15 cellular contexts compared by ENCODE assay signal in genomic region chr11:47155914-47156313, GRCh38. TPM values are rescaled to one million over a fixed set of nuclear protein-coding genes. Genes with fewer than 3 reads are reported as not detected.
DNase-seq lines count a peak whose midpoint lies in the region; ATAC-seq and TF ChIP-seq lines count a peak whose summit lies in the region.
"Had no signal": no experiment of that assay in that cellular context is flagged by ENCODE, and none has a peak within 500 bp of the region (broad histone marks: within the 10 kb centered on the region; RNA-seq: fewer than 3 reads in every experiment).

No MANE protein-coding gene starts in this region.

- H3K4me3 Mint-ChIP-seq in naive thymus-derived CD8-positive, alpha-beta T cell: peak overlapping the region in 8 of 10 donors; percentile 29 to 99 (median 86)

- H3K4me1 ChIP-seq in BLaER1: peaks cover 60% of the 10 kb centered on the region
- peaks cover 27% of the 10 kb centered on the region for H3K4me1 ChIP-seq in DND-41 (ENCODE audit: insufficient read depth, low read length)
- peaks cover 4% of the 10 kb centered on the region for H3K4me1 ChIP-seq in SJCRH30
- peaks cover 0 to 16% (median 15%) of the 10 kb centered on the region in 4 donors for H3K4me1 ChIP-seq in esophagus muscularis mucosa

- no peaks in the 10 kb centered on the region for H3K79me2 ChIP-seq in DND-41 (ENCODE audit: insufficient read depth, low read length)

- TF ChIP-seq EP300 in esophagus muscularis mucosa (IDR thresholded peaks at IDR 0.05): no peak

- peaks cover 0 to 5% (median 0%) of the 10 kb centered on the region in 3 donors for H3K36me3 Mint-ChIP-seq in naive thymus-derived CD8-positive, alpha-beta T cell

- WGBS in esophagus muscularis mucosa: 90% methylated on average over 4 of the region's 4 CpGs

- peaks cover 49% of the 10 kb centered on the region for H4K20me1 ChIP-seq in BLaER1
- H4K20me1 ChIP-seq in DND-41 (ENCODE audit: insufficient read depth, low read length): peaks cover 5% of the 10 kb centered on the region

- peaks cover 26 to 55% (median 42%) of the 10 kb centered on the region in 4 donors for H3K4me1 Mint-ChIP-seq in naive thymus-derived CD8-positive, alpha-beta T cell

- H3K27ac ChIP-seq in BLaER1 (no peak overlapping the region), DND-41 (ENCODE audit: low read length) (peak overlapping the region; percentile 68), angular gyrus (ENCODE audit: low read depth, low read length) (peak overlapping the region; percentile 7), SJCRH30 (no peak overlapping the region), esophagus muscularis mucosa (replicated peaks in 1 of 4) (no peak overlapping the region)
- H3K27ac ChIP-seq: SK-N-MC had no signal

- H3K4me2 ChIP-seq in BLaER1 (peak overlapping the region; percentile 75), DND-41 (ENCODE audit: insufficient read depth, low read length) (0 out of 2 replicates have a peak overlapping the region, but pooled peaks have one; percentile 54)

- no peaks in the 10 kb centered on the region for H3K27me3 Mint-ChIP-seq in naive thymus-derived CD8-positive, alpha-beta T cell
- H3K27me3 Mint-ChIP-seq: CD8-positive, alpha-beta memory T cell had no signal

- no peaks in the 10 kb centered on the region for H3K27me3 ChIP-seq in BLaER1
- no peaks in the 10 kb centered on the region for H3K27me3 ChIP-seq in DND-41 (ENCODE audit: insufficient read depth, low read length, poor library complexity)
- H3K27me3 ChIP-seq in SJCRH30: no peaks in the 10 kb centered on the region
- no peaks in the 10 kb centered on the region for H3K27me3 ChIP-seq in esophagus muscularis mucosa

- TF ChIP-seq CTCF in DND-41 (IDR thresholded peaks at IDR 0.05; ENCODE audit: borderline replicate concordance, extremely low read depth, low read length, poor library complexity, severe bottlenecking): no peak
- TF ChIP-seq CTCF in esophagus muscularis mucosa (IDR thresholded peaks at IDR 0.05): no peak

- TF ChIP-seq POLR2A in esophagus muscularis mucosa (IDR thresholded peaks at IDR 0.05; ENCODE audit: low read depth): no peak

- POLR2A ChIA-PET in naive thymus-derived CD8-positive, alpha-beta T cell (lab: Charles Lee): interaction anchor here (0.5 to 3.8 kb wide), 8 partner anchors 12 to 678 kb away, joined by 3 to 21 read pairs (median 4); partner anchors contain the start of genes ACP2, ARFGAP2, CSTPP1 and DDB2

- H3K9me3 ChIP-seq in BLaER1 (no peaks in the 10 kb centered on the region), DND-41 (ENCODE audit: insufficient read depth, low read length, severe bottlenecking) (no peaks in the 10 kb centered on the region), SJCRH30 (replicated peaks) (no peaks in the 10 kb centered on the region), esophagus muscularis mucosa (no peaks in the 10 kb centered on the region)

- DNase-seq in DND-41: no peak
- no peak for DNase-seq in naive thymus-derived CD8-positive, alpha-beta T cell
- no peak for DNase-seq in SJCRH30
- no peak for DNase-seq in activated T-cell treated with anti-CD3 and anti-CD28 coated beads, Interleukin-2, amount 50 U/mL, for 48 hours
- no peak for DNase-seq in esophagus muscularis mucosa (ENCODE audit: extremely low spot score)
- DNase-seq: DMS79, GOT3, NCI-H2081 treated with DMSO at 0.1 percent for 48 hours, NCI-H510A, NCI-H774 had no signal

- H3K36me3 ChIP-seq in BLaER1: peaks cover 47% of the 10 kb centered on the region
- H3K36me3 ChIP-seq in DND-41 (ENCODE audit: insufficient read depth, low read length): peaks cover 32% of the 10 kb centered on the region
- no peaks in the 10 kb centered on the region for H3K36me3 ChIP-seq in SJCRH30
- peaks cover 0 to 51% (median 16%) of the 10 kb centered on the region in 4 donors for H3K36me3 ChIP-seq in esophagus muscularis mucosa

- H2AFZ ChIP-seq in DND-41 (ENCODE audit: low read depth, low read length): no peak overlapping the region

- no peak for ATAC-seq in DND-41 (ENCODE audit: insufficient read depth, low read depth)
- ATAC-seq in naive thymus-derived CD8-positive, alpha-beta T cell: no peak
- ATAC-seq: GM12878 had no signal

- H3K9me3 Mint-ChIP-seq in naive thymus-derived CD8-positive, alpha-beta T cell: no peaks in the 10 kb centered on the region
- H3K9me3 Mint-ChIP-seq: CD8-positive, alpha-beta memory T cell had no signal

- H3K9ac ChIP-seq in BLaER1: peak overlapping the region; percentile 9; the same call in 1 of the 2 replicates
- 0 out of 2 replicates have a peak overlapping the region, but pooled peaks have one; percentile 19 for H3K9ac ChIP-seq in DND-41 (ENCODE audit: low read depth, low read length)

- intact Hi-C loops in esophagus muscularis mucosa (cut with DNase I): no loop called here

- peak overlapping the region; percentile 93 to 99 (median 96) for H3K27ac Mint-ChIP-seq in naive thymus-derived CD8-positive, alpha-beta T cell

- H3K4me3 ChIP-seq in BLaER1: no peak overlapping the region
- no peak overlapping the region for H3K4me3 ChIP-seq in DND-41 (ENCODE audit: low read depth in 1 of 2, low read length in 2 of 2)
- no peak overlapping the region for H3K4me3 ChIP-seq in SJCRH30
- no peak overlapping the region for H3K4me3 ChIP-seq in esophagus muscularis mucosa
- H3K4me3 ChIP-seq: GM12878, SK-N-MC had no signal

RNA-seq across cellular contexts. Expression of gene ARFGAP2, which starts 20.8 kb away (rescaled TPM):
- 100 to 1,000 TPM; 166 to 172 TPM for total RNA-seq in naive thymus-derived CD8-positive, alpha-beta T cell
- polyA plus RNA-seq in naive thymus-derived CD8-positive, alpha-beta T cell: 100 to 1,000 TPM in 2 of 3 donors, 10 to 100 TPM in 1; 97.8 to 111 (median 108) TPM
- total RNA-seq in SJCRH30 (2014; rRNA removed; shearing (Covaris generic)): 51.1 and 51.5 TPM in 2 replicates
- total RNA-seq in esophagus muscularis mucosa: 100 to 1,000 TPM in 3 of 4 donors, 10 to 100 TPM in 1; 92.5 to 141 (median 120) TPM

RNA-seq across cellular contexts. Expression of gene PACSIN3, which starts 30.3 kb away (rescaled TPM):
- under 1 TPM in 1 of 2 experiments, not detected in 1; 0.80 TPM for total RNA-seq in naive thymus-derived CD8-positive, alpha-beta T cell
- under 1 TPM in 1 of 3 donors, not detected in 2; 0.25 TPM for polyA plus RNA-seq in naive thymus-derived CD8-positive, alpha-beta T cell
- total RNA-seq in SJCRH30 (2014; rRNA removed; shearing (Covaris generic)): 26.7 and 29.0 TPM in 2 replicates
- 10 to 100 TPM; 43.6 to 89.9 (median 56.0) TPM for total RNA-seq in esophagus muscularis mucosa
- polyA plus RNA-seq: CD8-positive, alpha-beta memory T cell had no signal

RNA-seq across cellular contexts. Expression of gene DDB2, which starts 58.9 kb away (rescaled TPM):
- 100 to 1,000 TPM in 1 of 2 experiments, 10 to 100 TPM in 1; 98.9 to 101 TPM for total RNA-seq in naive thymus-derived CD8-positive, alpha-beta T cell
- 10 to 100 TPM; 20.7 to 25.4 (median 24.4) TPM for polyA plus RNA-seq in naive thymus-derived CD8-positive, alpha-beta T cell
- 10.7 and 11.1 TPM in 2 replicates for total RNA-seq in SJCRH30 (2014; rRNA removed; shearing (Covaris generic))
- total RNA-seq in esophagus muscularis mucosa: 10 to 100 TPM; 22.6 to 37.8 (median 25.4) TPM

Comparison
In these comparisons a context has a peak if more than half of its experiments do, and no peak if none do; other contexts are left out.
1. H3K27ac ChIP-seq: peak in DND-41 (single experiment) and angular gyrus (single experiment); none in BLaER1 (single experiment), SJCRH30 (single experiment) and esophagus muscularis mucosa (0 of 4).
2. RNA of gene PACSIN3, which starts 30.3 kb away (total RNA-seq): 43.6 to 89.9 TPM in esophagus muscularis mucosa and 26.7 to 29.0 TPM in SJCRH30; 0.80 TPM in naive thymus-derived CD8-positive, alpha-beta T cell; every median in the first group is over 10 times any median in the second.